12 cellular contexts compared by ENCODE assay signal in genomic region chr12:67758119-67758873, GRCh38.
DNase-seq lines count a peak whose midpoint lies in the region; ATAC-seq and TF ChIP-seq lines count a peak whose summit lies in the region.
"Had no signal": no experiment of that assay in that cellular context is flagged by ENCODE, and none has a peak within 500 bp of the region (broad histone marks: within the 10 kb centered on the region; RNA-seq: fewer than 3 reads in every experiment).

No MANE protein-coding gene starts in this region.

- no peaks in the 10 kb centered on the region for H3K27me3 ChIP-seq in H7 (ENCODE audit: control insufficient read depth, insufficient read depth, low read length)
- H3K27me3 ChIP-seq: MG63 had no signal

- no peaks in the 10 kb centered on the region for H3K36me3 ChIP-seq in H7 (replicated peaks; ENCODE audit: control insufficient read depth, insufficient read depth, low read length)
- H3K36me3 ChIP-seq: MG63 had no signal

- H3K9me3 Mint-ChIP-seq in mesothelial cell of epicardium (no peaks in the 10 kb centered on the region), CD14-positive monocyte (peaks cover 0 to 2% (median 0%) of the 10 kb centered on the region in 7 donors)
- H3K9me3 Mint-ChIP-seq: T-helper 1 cell treated with Interleukin-12 subunit alpha and Interleukin-12 subunit beta and Interleukin-4 antibody, amounts not matched to agents 30 μg/mL and 1 μg/mL, for 36 hours had no signal

- H3K4me3 Mint-ChIP-seq in mesothelial cell of epicardium (no peak overlapping the region), CD14-positive monocyte (no peak overlapping the region)
- H3K4me3 Mint-ChIP-seq: T-helper 1 cell treated with Interleukin-12 subunit alpha and Interleukin-12 subunit beta and Interleukin-4 antibody, amounts not matched to agents 30 μg/mL and 1 μg/mL, for 36 hours had no signal

- intact Hi-C loops in CD14-positive monocyte (cut with micrococcal nuclease) = no loop called here

- H3K4me1 Mint-ChIP-seq in mesothelial cell of epicardium (peaks cover 24% of the 10 kb centered on the region), CD14-positive monocyte (peaks cover 8% of the 10 kb centered on the region)

- no peak overlapping the region for H3K4me3 ChIP-seq in H7 (ENCODE audit: insufficient read depth, low read depth, low read length)
- H3K4me3 ChIP-seq: MG63 had no signal

- H3K27me3 Mint-ChIP-seq in mesothelial cell of epicardium (ENCODE audit: low read depth) (no peaks in the 10 kb centered on the region), CD14-positive monocyte (ENCODE audit: low read depth in 3 of 3) (peaks cover 0 to 2% (median 0%) of the 10 kb centered on the region in 3 donors)

- TF ChIP-seq CTCF in mesothelial cell of epicardium (IDR thresholded peaks at IDR 0.05; ENCODE audit: unreplicated experiment) (no peak), CD14-positive monocyte (IDR thresholded peaks at IDR 0.05) (no peak)

- H3K36me3 Mint-ChIP-seq in mesothelial cell of epicardium = no peaks in the 10 kb centered on the region
- no peaks in the 10 kb centered on the region for H3K36me3 Mint-ChIP-seq in CD14-positive monocyte

- DNase-seq in mesothelial cell of epicardium (ENCODE audit: low spot score in 2 of 2, unreplicated experiment in 2 of 2) (no peak), NCI-H2081 treated with DMSO at 0.1 percent for 48 hours (lab: John Stamatoyannopoulos, UW) (no peak), CD14-positive monocyte (ENCODE audit: low spot score) (no peak), H7 (no peak)
- DNase-seq: activated naive CD4-positive, alpha-beta T cell treated with Interleukin-2 at 50 U/mL for 16 hours; mesendoderm; MG63; stimulated activated CD4-positive, alpha-beta T cell treated with anti-CD3 and anti-CD28 coated beads, Interleukin-1b, Interleukin-23, amount 100 ng/mL, for 48 hours had no signal

- H3K27ac Mint-ChIP-seq in mesothelial cell of epicardium (peak overlapping the region; percentile 57), CD14-positive monocyte (no peak overlapping the region)
- H3K27ac Mint-ChIP-seq: T-helper 1 cell treated with Interleukin-12 subunit alpha and Interleukin-12 subunit beta and Interleukin-4 antibody, amounts not matched to agents 30 μg/mL and 1 μg/mL, for 36 hours had no signal

- ATAC-seq in GM19023 (IDR thresholded peaks at IDR 0.05; ENCODE audit: unreplicated experiment) (peak; percentile 96), GM21786 (IDR thresholded peaks at IDR 0.05; ENCODE audit: unreplicated experiment) (peak; percentile 100), HG03469 (IDR thresholded peaks at IDR 0.05; ENCODE audit: unreplicated experiment) (peak; percentile 97)
